8 cellular contexts compared by ENCODE assay signal in the genomic region with DNA sequence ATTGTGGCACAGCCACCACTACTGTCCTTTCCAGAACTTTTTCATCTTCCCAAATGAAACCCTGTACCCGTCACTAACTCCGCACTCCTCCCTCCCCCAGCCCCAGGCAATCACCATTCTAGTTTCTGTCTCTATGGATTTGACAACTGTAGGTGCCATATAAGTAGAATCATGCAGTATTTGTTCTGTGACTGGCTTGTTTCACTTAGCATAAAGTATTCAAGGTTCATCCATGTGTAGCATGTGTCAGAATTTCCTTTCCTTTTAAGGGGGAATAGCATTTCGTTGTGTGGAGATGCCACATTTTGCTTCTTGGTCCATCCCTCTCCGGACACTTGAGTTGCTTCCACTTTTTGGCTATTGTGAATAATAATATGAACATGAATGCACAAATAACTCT. TPM values are rescaled to one million over a fixed set of nuclear protein-coding genes. Genes with fewer than 3 reads are reported as not detected.
DNase-seq lines count a peak whose midpoint lies in the region; ATAC-seq and TF ChIP-seq lines count a peak whose summit lies in the region.

No MANE protein-coding gene starts in this region.

- CTCF ChIA-PET in activated CD4-positive, alpha-beta T cell treated with anti-CD3 and anti-CD28 coated beads for 36 hours (lab: Charles Lee), result interaction anchor here (1.3 kb wide), 1 partner anchor 176 kb away, joined by 3 read pairs; no protein-coding TSS in a partner anchor
- CTCF ChIA-PET in T-cell (lab: Charles Lee), result no interaction called here

- no peaks in the 10 kb centered on the region for H3K27me3 Mint-ChIP-seq in activated CD4-positive, alpha-beta T cell treated with anti-CD3 and anti-CD28 coated beads for 36 hours
- no peaks in the 10 kb centered on the region for H3K27me3 Mint-ChIP-seq in T-cell
- H3K27me3 Mint-ChIP-seq in glutamatergic neuron (ENCODE audit: unreplicated experiment), result no peaks in the 10 kb centered on the region

- intact Hi-C loops in activated CD4-positive, alpha-beta T cell treated with anti-CD3 and anti-CD28 coated beads for 36 hours (cut with DNase I, micrococcal nuclease), result loop anchor here in 1 of 2 experiments (10.0 kb wide), 1 partner anchor 580 kb away; no protein-coding TSS in a partner anchor
- intact Hi-C loops in stomach (cut with DNase I; ENCODE audit: low total_unique reads), result loop anchor here (10.0 kb wide), 1 partner anchor 110 kb away; no protein-coding TSS in a partner anchor

- peak overlapping the region; percentile 96 for H3K4me3 Mint-ChIP-seq in activated CD4-positive, alpha-beta T cell treated with anti-CD3 and anti-CD28 coated beads for 36 hours
- peak overlapping the region; percentile 91 to 97 (median 94) for H3K4me3 Mint-ChIP-seq in T-cell
- H3K4me3 Mint-ChIP-seq in glutamatergic neuron (ENCODE audit: unreplicated experiment), result peak overlapping the region; percentile 99

- DNase-seq in activated CD4-positive, alpha-beta T cell treated with anti-CD3 and anti-CD28 coated beads for 36 hours, result peak; percentile 20
- no peak for DNase-seq in activated CD4-positive, alpha-beta T cell treated with anti-CD3 and anti-CD28 coated beads for 4 hours
- no peak for DNase-seq in T-cell
- DNase-seq in glutamatergic neuron, result no peak
- DNase-seq in stomach, result no peak
- no peak for DNase-seq in SW480 (ENCODE audit: low spot score)
- DNase-seq in epidermal melanocyte (ENCODE audit: insufficient read length, low spot score), result no peak
- no peak for DNase-seq in NCI-H146 (lab: John Stamatoyannopoulos, UW)

- peak overlapping the region; percentile 95 for H3K27ac Mint-ChIP-seq in activated CD4-positive, alpha-beta T cell treated with anti-CD3 and anti-CD28 coated beads for 36 hours
- peak overlapping the region; percentile 53 to 62 for H3K27ac Mint-ChIP-seq in T-cell
- H3K27ac Mint-ChIP-seq in glutamatergic neuron (ENCODE audit: unreplicated experiment), result no peak overlapping the region

- peaks cover 20% of the 10 kb centered on the region for H3K36me3 Mint-ChIP-seq in activated CD4-positive, alpha-beta T cell treated with anti-CD3 and anti-CD28 coated beads for 36 hours (ENCODE audit: low read depth)
- H3K36me3 Mint-ChIP-seq in T-cell (no peaks in the 10 kb centered on the region), glutamatergic neuron (ENCODE audit: unreplicated experiment) (no peaks in the 10 kb centered on the region)

- ATAC-seq in activated CD4-positive, alpha-beta T cell treated with anti-CD3 and anti-CD28 coated beads for 36 hours, result no peak
- ATAC-seq in T-cell (replicated peaks in 1 of 4), result no peak

- H3K27me3 ChIP-seq in stomach, result no peaks in the 10 kb centered on the region

- H3K36me3 ChIP-seq in stomach, result no peaks in the 10 kb centered on the region

- no peak for TF ChIP-seq EP300 in stomach (IDR thresholded peaks at IDR 0.05)

- no peaks in the 10 kb centered on the region for H3K9me3 Mint-ChIP-seq in activated CD4-positive, alpha-beta T cell treated with anti-CD3 and anti-CD28 coated beads for 36 hours (ENCODE audit: low read depth)
- H3K9me3 Mint-ChIP-seq in T-cell (no peaks in the 10 kb centered on the region), glutamatergic neuron (ENCODE audit: unreplicated experiment) (no peaks in the 10 kb centered on the region)

- H3K4me1 ChIP-seq in stomach, result peaks cover 8 to 31% (median 14%) of the 10 kb centered on the region in 4 donors

- H3K4me3 ChIP-seq in stomach, result peak overlapping the region; percentile 60 to 93 (median 73)

- TF ChIP-seq CTCF in glutamatergic neuron (IDR thresholded peaks at IDR 0.05; ENCODE audit: partially characterized antibody, unreplicated experiment) (no peak), stomach (IDR thresholded peaks at IDR 0.05) (no peak)

- H3K27ac ChIP-seq in stomach, result peak overlapping the region in 1 of 5 donors; percentile 70

- 52 to 59% (median 54%) methylated on average over 4 of the region's 4 CpGs for WGBS in stomach, 5 donors

- POLR2A ChIA-PET in activated CD4-positive, alpha-beta T cell treated with anti-CD3 and anti-CD28 coated beads for 36 hours (lab: Charles Lee), result interaction anchor here (0.6 kb wide), 1 partner anchor 19 kb away, joined by 3 read pairs; a partner anchor contains a TSS
- POLR2A ChIA-PET in T-cell (lab: Charles Lee), result interaction anchor here in 1 of 2 donors (0.5 kb wide), 1 partner anchor 16 kb away, joined by 4 read pairs; no protein-coding TSS in a partner anchor

- no peaks in the 10 kb centered on the region for H3K9me3 ChIP-seq in stomach

- TF ChIP-seq POLR2A in stomach (IDR thresholded peaks at IDR 0.05), result no peak

- peaks cover 25% of the 10 kb centered on the region for H3K4me1 Mint-ChIP-seq in activated CD4-positive, alpha-beta T cell treated with anti-CD3 and anti-CD28 coated beads for 36 hours
- peaks cover 28 to 40% (median 31%) of the 10 kb centered on the region in 3 donors for H3K4me1 Mint-ChIP-seq in T-cell
- H3K4me1 Mint-ChIP-seq in glutamatergic neuron (ENCODE audit: low read depth, unreplicated experiment), result no peaks in the 10 kb centered on the region

RNA-seq across cellular contexts. Expression of a gene that starts 0.8 kb away (rescaled TPM):
- total RNA-seq in activated CD4-positive, alpha-beta T cell treated with anti-CD3 and anti-CD28 coated beads for 36 hours, result 10 to 100 TPM; 38.4 to 46.7 TPM
- 1 to 10 TPM in 1 of 5 donors, under 1 TPM in 4; 0.22 to 1.5 (median 0.33) TPM for total RNA-seq in T-cell
- total RNA-seq in glutamatergic neuron (ENCODE audit: unreplicated experiment), result 3.3 TPM
- 1 to 10 TPM; 1.2 to 4.4 (median 2.0) TPM for total RNA-seq in stomach
- polyA plus RNA-seq in stomach, result 1 to 10 TPM; 1.1 TPM

RNA-seq across cellular contexts. Expression of a gene that starts 19.0 kb away (rescaled TPM):
- total RNA-seq in activated CD4-positive, alpha-beta T cell treated with anti-CD3 and anti-CD28 coated beads for 36 hours, result 1 to 10 TPM; 6.6 to 6.9 TPM
- under 1 TPM in 1 of 5 donors, not detected in 4; 0.12 TPM for total RNA-seq in T-cell
- not detected for total RNA-seq in glutamatergic neuron (ENCODE audit: unreplicated experiment)
- total RNA-seq in stomach, result not detected
- polyA plus RNA-seq in stomach, result 1 to 10 TPM in 1 of 3 donors, under 1 TPM in 1, not detected in 1; 0.44 to 2.5 TPM

RNA-seq across cellular contexts. Expression of a gene that starts 44.4 kb away (rescaled TPM):
- not detected for total RNA-seq in activated CD4-positive, alpha-beta T cell treated with anti-CD3 and anti-CD28 coated beads for 36 hours
- total RNA-seq in T-cell (not detected), glutamatergic neuron (ENCODE audit: unreplicated experiment) (not detected), stomach (not detected)
- polyA plus RNA-seq in stomach, result not detected
